In the genomic region with DNA sequence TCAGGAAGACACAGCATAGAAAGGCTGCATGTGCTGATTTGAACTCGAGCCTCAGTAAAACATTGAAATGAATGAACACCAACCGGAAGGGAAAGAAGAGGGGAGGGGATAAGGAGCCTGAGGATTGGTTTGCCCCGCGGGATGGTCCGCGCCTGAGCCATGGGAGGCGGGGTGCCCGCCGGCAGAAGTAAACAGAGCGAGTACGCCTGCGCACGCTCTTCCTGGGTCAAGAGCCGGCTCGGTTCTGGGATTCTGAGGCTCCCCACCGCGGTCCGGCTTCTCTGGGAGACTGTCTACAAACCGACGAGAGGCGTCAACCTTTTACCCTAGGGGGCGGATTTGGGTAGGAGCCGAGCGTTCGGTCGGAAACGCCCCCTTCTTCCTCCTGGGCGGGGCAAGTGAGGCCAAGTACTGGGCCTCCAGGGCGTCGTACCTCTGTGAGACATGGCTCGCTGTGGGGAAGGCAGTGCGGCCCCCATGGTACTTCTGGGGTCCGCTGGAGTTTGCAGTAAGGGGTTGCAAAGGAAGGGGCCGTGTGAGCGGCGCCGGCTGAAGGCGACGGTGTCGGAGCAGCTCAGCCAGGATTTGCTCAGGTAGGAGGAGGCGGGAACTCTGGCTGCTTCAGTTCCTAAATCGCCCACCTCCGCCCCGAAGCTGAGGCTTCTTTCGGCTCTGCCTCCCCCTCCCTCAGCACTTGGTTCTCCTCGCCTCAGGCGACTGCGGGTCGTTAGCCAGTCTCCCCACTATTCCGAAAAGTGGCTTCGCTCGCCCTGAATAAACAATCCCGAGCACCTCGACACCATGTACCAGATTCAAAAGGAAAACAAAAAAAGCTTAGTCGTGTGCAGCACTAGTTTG, we compare ENCODE assay signal across 8 cellular contexts. TPM values are rescaled to one million over a fixed set of nuclear protein-coding genes. Genes with fewer than 3 reads are reported as not detected.
DNase-seq lines count a peak whose midpoint lies in the region; ATAC-seq lines count a peak whose summit lies in the region.

A gene (plus strand): TSS at position 218 of the 858 bp plus-strand sequence. CDS start 227 bp downstream, at position 445.

- peak; percentile 96 for ATAC-seq in GM19452 (IDR thresholded peaks at IDR 0.05; ENCODE audit: unreplicated experiment)
- peak; percentile 94 for ATAC-seq in HG03571 (IDR thresholded peaks at IDR 0.05; ENCODE audit: unreplicated experiment)
- ATAC-seq in activated CD8-positive, alpha-beta T cell treated with anti-CD3 and anti-CD28 coated beads, Interleukin-2, amount 10 ng/mL, durations not matched to agents 7 days and 5 days: peak; percentile 97

- POLR2A ChIA-PET in activated CD8-positive, alpha-beta T cell treated with anti-CD3 and anti-CD28 coated beads, Interleukin-2, amount 10 ng/mL, durations not matched to agents 7 days and 5 days (lab: Charles Lee): interaction anchor here (0.7 kb wide), 2 partner anchors 112 to 405 kb away, joined by 3 read pairs; no protein-coding TSS in a partner anchor

- peaks cover 12% of the 10 kb centered on the region for H3K4me1 Mint-ChIP-seq in activated CD8-positive, alpha-beta T cell treated with anti-CD3 and anti-CD28 coated beads, Interleukin-2, amount 10 ng/mL, durations not matched to agents 7 days and 5 days (ENCODE audit: low read depth)

- peak within 1 kb of the TSS; percentile 87 for H3K27ac Mint-ChIP-seq in activated CD8-positive, alpha-beta T cell treated with anti-CD3 and anti-CD28 coated beads, Interleukin-2, amount 10 ng/mL, durations not matched to agents 7 days and 5 days

- DNase-seq in CD1c-positive myeloid dendritic cell (ENCODE audit: extremely low spot score) (peak; percentile 81), NCI-H82 treated with DMSO at 0.1 percent for 48 hours (lab: John Stamatoyannopoulos, UW; ENCODE audit: unreplicated experiment) (peak; percentile 51), lung microvascular endothelial cell (ENCODE audit: low read depth in 2 of 2) (peak; percentile 51 to 58)
- peak; percentile 91 for DNase-seq in activated CD8-positive, alpha-beta T cell treated with anti-CD3 and anti-CD28 coated beads, Interleukin-2, amount 10 ng/mL, durations not matched to agents 7 days and 5 days
- peak; percentile 77 for DNase-seq in effector CD4-positive, alpha-beta T cell
- DNase-seq in stimulated activated CD4-positive, alpha-beta T cell treated with anti-CD3 and anti-CD28 coated beads, TNF-alpha, amount 100 ng/mL, for 24 hours (ENCODE audit: low read depth in 3 of 3): peak; percentile 64 to 80 (median 76)

- no peaks in the 10 kb centered on the region for H3K36me3 Mint-ChIP-seq in activated CD8-positive, alpha-beta T cell treated with anti-CD3 and anti-CD28 coated beads, Interleukin-2, amount 10 ng/mL, durations not matched to agents 7 days and 5 days (ENCODE audit: low read depth)

- CTCF ChIA-PET in activated CD8-positive, alpha-beta T cell treated with anti-CD3 and anti-CD28 coated beads, Interleukin-2, amount 10 ng/mL, durations not matched to agents 7 days and 5 days (lab: Charles Lee): interaction anchor here (0.7 to 1.4 kb wide), 6 partner anchors 19 to 738 kb away, joined by 3 to 10 read pairs (median 4); no protein-coding TSS in a partner anchor

- H3K9me3 Mint-ChIP-seq in activated CD8-positive, alpha-beta T cell treated with anti-CD3 and anti-CD28 coated beads, Interleukin-2, amount 10 ng/mL, durations not matched to agents 7 days and 5 days (ENCODE audit: insufficient read depth): no peaks in the 10 kb centered on the region

- no peaks in the 10 kb centered on the region for H3K27me3 Mint-ChIP-seq in activated CD8-positive, alpha-beta T cell treated with anti-CD3 and anti-CD28 coated beads, Interleukin-2, amount 10 ng/mL, durations not matched to agents 7 days and 5 days (ENCODE audit: low read depth)

- peak within 1 kb of the TSS; percentile 96 for H3K4me3 Mint-ChIP-seq in activated CD8-positive, alpha-beta T cell treated with anti-CD3 and anti-CD28 coated beads, Interleukin-2, amount 10 ng/mL, durations not matched to agents 7 days and 5 days

RNA-seq across cellular contexts. Expression of the gene that starts here (rescaled TPM):
- 1 to 10 TPM; 1.5 to 1.6 TPM for total RNA-seq in activated CD8-positive, alpha-beta T cell treated with anti-CD3 and anti-CD28 coated beads, Interleukin-2, amount 10 ng/mL, durations not matched to agents 7 days and 5 days
- 1.3 and 2.4 TPM in 2 replicates for total RNA-seq in lung microvascular endothelial cell

Comparison
In these comparisons a context has a peak if more than half of its experiments do, and no peak if none do; other contexts are left out.
1. Peak in every context shown above with its lines: DNase-seq and ATAC-seq.